Comparison of ENCODE assay signal across 8 cellular contexts in genomic region chr20:1391640-1392442, GRCh38. TPM values are rescaled to one million over a fixed set of nuclear protein-coding genes. Genes with fewer than 3 reads are reported as not detected.
DNase-seq lines count a peak whose midpoint lies in the region; ATAC-seq, FAIRE-seq and TF ChIP-seq lines count a peak whose summit lies in the region.

No MANE protein-coding gene starts in this region.

- H3K36me3 ChIP-seq in OCI-LY3 (replicated peaks; ENCODE audit: low read depth, low read length): peaks cover 10% of the 10 kb centered on the region
- peaks cover 3 to 6% of the 10 kb centered on the region in 2 donors for H3K36me3 ChIP-seq in stomach smooth muscle (ENCODE audit: control insufficient read depth in 2 of 2, insufficient read depth in 2 of 2, low read length in 2 of 2)

- H3K4me2 ChIP-seq in OCI-LY3 (ENCODE audit: low read length): peak overlapping the region; percentile 96

- H3K27ac ChIP-seq in OCI-LY3 (ENCODE audit: low read length) (peak overlapping the region; percentile 9; the same call in 1 of the 2 replicates), stomach smooth muscle (ENCODE audit: low read length) (peak overlapping the region; percentile 62)

- peaks cover 11% of the 10 kb centered on the region for H3K36me3 Mint-ChIP-seq in MCF 10A (ENCODE audit: insufficient read depth, unreplicated experiment)

- CTCF ChIA-PET in MCF 10A (lab: Yijun Ruan, JAX): interaction anchor here (0.5 to 4.2 kb wide), 22 partner anchors 10 to 315 kb away, joined by 3 to 31 read pairs (median 4); no protein-coding TSS in a partner anchor

- no peak for TF ChIP-seq CTCF in OCI-LY3 (IDR thresholded peaks at IDR 0.05; ENCODE audit: low read depth, low read length)
- no peak for TF ChIP-seq CTCF in MCF 10A (IDR thresholded peaks at IDR 0.05; ENCODE audit: unreplicated experiment)

- H3K27me3 ChIP-seq in OCI-LY3 (ENCODE audit: low read depth, low read length): peaks cover 21% of the 10 kb centered on the region
- no peaks in the 10 kb centered on the region for H3K27me3 ChIP-seq in stomach smooth muscle (ENCODE audit: control insufficient read depth in 1 of 2, insufficient read depth in 2 of 2, low read length in 2 of 2)

- H3K4me3 ChIP-seq in OCI-LY3 (ENCODE audit: low read length) (peak overlapping the region; percentile 89), stomach smooth muscle (ENCODE audit: low read length in 2 of 2) (peak overlapping the region; percentile 85 to 93)

- peak overlapping the region; percentile 83 for H3K4me3 Mint-ChIP-seq in MCF 10A (ENCODE audit: unreplicated experiment)

- peak overlapping the region; percentile 83 for H3K9ac ChIP-seq in OCI-LY3 (ENCODE audit: low read length)
- peak overlapping the region; percentile 56 to 78 for H3K9ac ChIP-seq in stomach smooth muscle (ENCODE audit: low read length in 2 of 2)

- peaks cover 60% of the 10 kb centered on the region for H3K79me2 ChIP-seq in OCI-LY3 (ENCODE audit: low read length)

- peaks cover 49% of the 10 kb centered on the region for H4K20me1 ChIP-seq in OCI-LY3 (ENCODE audit: insufficient read depth, low read length)

- H3K9me3 Mint-ChIP-seq in MCF 10A (ENCODE audit: unreplicated experiment): no peaks in the 10 kb centered on the region

- no peaks in the 10 kb centered on the region for H3K9me3 ChIP-seq in OCI-LY3 (ENCODE audit: insufficient read depth, low read length)
- H3K9me3 ChIP-seq in stomach smooth muscle (ENCODE audit: control insufficient read depth in 2 of 2, low read length in 2 of 2): no peaks in the 10 kb centered on the region

- POLR2A ChIA-PET in MCF 10A (lab: Yijun Ruan, JAX): interaction anchor here (0.6 to 5.8 kb wide), 26 partner anchors 8 to 923 kb away, joined by 3 to 184 read pairs (median 4); partner anchors contain the start of genes NSFL1C, SDCBP2 and SNPH

- no peak for FAIRE-seq in HTR-8/SVneo (lab: Jason Lieb, UNC)

- H3K4me1 ChIP-seq in OCI-LY3 (ENCODE audit: low read length) (peaks cover 29% of the 10 kb centered on the region), stomach smooth muscle (ENCODE audit: control insufficient read depth, insufficient read depth, low read length) (peaks cover 45% of the 10 kb centered on the region)

- peaks cover 31% of the 10 kb centered on the region for H3K4me1 Mint-ChIP-seq in MCF 10A (ENCODE audit: insufficient read depth, unreplicated experiment)

- BruUV-seq in MCF 10A (replicated peaks; lab: Mats Ljungman, UMichigan): TSS peak; percentile 88

- peak overlapping the region; percentile 91 for H3K27ac Mint-ChIP-seq in MCF 10A (ENCODE audit: low read depth, unreplicated experiment)

- no peaks in the 10 kb centered on the region for H3K27me3 Mint-ChIP-seq in MCF 10A (ENCODE audit: insufficient read depth, unreplicated experiment)

- no peak overlapping the region for H2AFZ ChIP-seq in OCI-LY3 (ENCODE audit: low read depth, low read length)

- peak; percentile 27 for DNase-seq in GM03348 (ENCODE audit: low spot score)
- peak; percentile 56 for DNase-seq in MCF 10A (ENCODE audit: unreplicated experiment)
- DNase-seq in left colon: no peak
- DNase-seq in HTR-8/SVneo (ENCODE audit: insufficient read length, low spot score): no peak
- DNase-seq in NCI-H1930 (lab: John Stamatoyannopoulos, UW): no peak

- intact Hi-C loops in MCF 10A (cut with micrococcal nuclease): loop anchor here (2.0 to 5.0 kb wide), 3 partner anchors 45 to 111 kb away; no protein-coding TSS in a partner anchor
- intact Hi-C loops in left colon (cut with DNase I, micrococcal nuclease): loop anchor here in 1 of 2 donors (5.0 kb wide), 1 partner anchor 65 kb away; the partner anchor contains the start of gene SDCBP2

- ATAC-seq in left colon (peak; percentile 20), GM18868 (IDR thresholded peaks at IDR 0.05; ENCODE audit: unreplicated experiment) (no peak)

RNA-seq across cellular contexts. Expression of gene FKBP1A, which starts 1.0 kb away (rescaled TPM):
- total RNA-seq in MCF 10A (2022) (209 and 217 TPM in 2 replicates), left colon (100 to 1,000 TPM; 259 to 309 TPM)

Comparison
In these comparisons a context has a peak if more than half of its experiments do, and no peak if none do; other contexts are left out.
1. DNase-seq: peak in GM03348 (single experiment) and MCF 10A (single experiment); none in left colon (0 of 2), HTR-8/SVneo (single experiment) and NCI-H1930 (0 of 2).